Comparison of ENCODE assay signal across 15 cellular contexts in the genomic region with DNA sequence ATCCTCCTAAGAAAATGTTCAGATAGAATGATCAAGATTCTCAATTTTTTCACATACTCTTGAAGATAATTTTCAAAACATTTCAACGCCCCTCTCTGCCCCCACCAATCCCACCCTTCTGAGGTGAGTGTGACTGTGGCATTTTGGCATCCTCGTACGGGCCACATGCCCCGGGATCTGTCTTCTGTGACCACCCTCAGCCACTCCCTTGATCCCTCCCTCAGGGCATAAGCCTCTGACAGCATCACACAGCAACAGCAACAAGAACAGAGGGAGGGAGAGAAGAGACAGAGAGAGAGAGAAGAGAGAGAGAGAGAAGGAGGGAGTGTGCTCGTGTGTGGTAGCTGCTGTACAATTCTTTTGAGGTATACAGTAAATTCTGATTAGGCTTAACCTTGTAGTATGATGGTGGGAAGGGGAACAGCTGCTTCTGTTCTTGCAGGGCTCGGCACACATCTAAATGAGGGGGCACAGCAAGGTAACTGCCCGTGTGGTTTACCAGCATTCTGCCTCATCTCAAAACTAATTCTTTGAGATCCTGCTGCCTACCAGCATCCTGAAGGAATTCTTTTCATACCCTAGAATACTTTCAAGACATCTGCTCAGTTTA. TPM values are rescaled to one million over a fixed set of nuclear protein-coding genes. Genes with fewer than 3 reads are reported as not detected.
A peak's percentile ranks its signal among the peaks of the same experiment; 100 is the strongest.
DNase-seq lines count a peak whose midpoint lies in the region; ATAC-seq, FAIRE-seq and TF ChIP-seq lines count a peak whose summit lies in the region.
"Had no signal": no experiment of that assay in that cellular context is flagged by ENCODE, and none has a peak within 500 bp of the region (broad histone marks: within the 10 kb centered on the region; RNA-seq: fewer than 3 reads in every experiment).

No MANE protein-coding gene starts in this region.

- H4K91ac ChIP-seq in trophoblast cell (ENCODE audit: low read depth, low read length), result no peak overlapping the region

- TF ChIP-seq CTCF in body of pancreas (IDR thresholded peaks at IDR 0.05) (no peak), glutamatergic neuron (IDR thresholded peaks at IDR 0.05; ENCODE audit: partially characterized antibody, unreplicated experiment) (no peak)

- no peaks in the 10 kb centered on the region for H3K36me3 Mint-ChIP-seq in glutamatergic neuron (ENCODE audit: unreplicated experiment)
- H3K36me3 Mint-ChIP-seq: CD14-positive monocyte; CD8-positive, alpha-beta T cell had no signal

- H3K4me3 Mint-ChIP-seq in glutamatergic neuron (ENCODE audit: unreplicated experiment), result peak overlapping the region; percentile 1
- H3K4me3 Mint-ChIP-seq: CD14-positive monocyte; CD8-positive, alpha-beta T cell had no signal

- peak; percentile 67 for FAIRE-seq in GM12892 (lab: Jason Lieb, UNC)
- FAIRE-seq: A549, H1 had no signal

- H3K23ac ChIP-seq in trophoblast cell (ENCODE audit: low read length), result no peak overlapping the region

- H3K27ac ChIP-seq in body of pancreas (peak overlapping the region in 1 of 4 donors; percentile 0), trophoblast cell (ENCODE audit: low read depth, low read length) (no peak overlapping the region)
- H3K27ac ChIP-seq: A549 had no signal

- ATAC-seq in body of pancreas, result peak; percentile 35
- ATAC-seq: A549; CD8-positive, alpha-beta T cell had no signal

- H3K79me1 ChIP-seq in trophoblast cell (ENCODE audit: low read length), result no peaks in the 10 kb centered on the region

- H3K14ac ChIP-seq in trophoblast cell (ENCODE audit: low read length), result no peak overlapping the region

- no peak overlapping the region for H2BK12ac ChIP-seq in trophoblast cell (ENCODE audit: low read length)

- no peak overlapping the region for H3K27ac Mint-ChIP-seq in glutamatergic neuron (ENCODE audit: unreplicated experiment)
- H3K27ac Mint-ChIP-seq: CD14-positive monocyte; CD8-positive, alpha-beta T cell had no signal

- H3K27me3 ChIP-seq in body of pancreas (no peaks in the 10 kb centered on the region), trophoblast cell (ENCODE audit: insufficient read depth, low read length) (no peaks in the 10 kb centered on the region)

- no peaks in the 10 kb centered on the region for H3K79me2 ChIP-seq in trophoblast cell (ENCODE audit: control insufficient read depth, insufficient read depth, low read length, poor library complexity)

- H3K9ac ChIP-seq in trophoblast cell (ENCODE audit: low read length), result no peak overlapping the region

- no peak overlapping the region for H3K4ac ChIP-seq in trophoblast cell (ENCODE audit: low read depth, low read length)

- 43 to 47% methylated on average over 7 of the region's 7 CpGs for WGBS in body of pancreas, 2 donors
- WGBS in trophoblast cell (ENCODE audit: extremely low coverage, insufficient coverage, insufficient read length), result no CpG with 5 or more reads among the region's 7 CpGs

- intact Hi-C loops in body of pancreas (cut with DNase I), result loop anchor here (10.0 kb wide), 1 partner anchor 65 kb away; no protein-coding TSS in a partner anchor

- no peak overlapping the region for H2BK5ac ChIP-seq in trophoblast cell (ENCODE audit: low read depth, low read length, poor library complexity)

- no peak for TF ChIP-seq POLR2A in GM12892 (IDR thresholded peaks at IDR 0.05; ENCODE audit: low read depth, low read length)
- TF ChIP-seq POLR2A in body of pancreas (IDR thresholded peaks at IDR 0.05), result no peak

- H2BK120ac ChIP-seq in trophoblast cell (ENCODE audit: insufficient read depth, low read length, poor library complexity), result no peak overlapping the region

- H3K4me3 ChIP-seq in body of pancreas (no peak overlapping the region), trophoblast cell (ENCODE audit: low read depth, low read length) (no peak overlapping the region)
- H3K4me3 ChIP-seq: A549, HAP-1 had no signal

- H3K9me3 ChIP-seq in body of pancreas, result no peaks in the 10 kb centered on the region
- H3K9me3 ChIP-seq in trophoblast cell (ENCODE audit: insufficient read depth, low read depth, low read length), result peaks cover 2% of the 10 kb centered on the region
- H3K9me3 ChIP-seq: A549 had no signal

- no peak overlapping the region for H4K12ac ChIP-seq in trophoblast cell (ENCODE audit: low read depth, low read length)

- no peak overlapping the region for H2AFZ ChIP-seq in trophoblast cell (ENCODE audit: insufficient read depth, low read length, poor library complexity)

- no peak overlapping the region for H3K4me2 ChIP-seq in trophoblast cell (ENCODE audit: low read length)
- H3K4me2 ChIP-seq: A549 had no signal

- no peak overlapping the region for H2AK5ac ChIP-seq in trophoblast cell (ENCODE audit: low read length)

- DNase-seq in GM12892 (ENCODE audit: insufficient read length) (no peak), body of pancreas (peak in 1 of 4 donors; percentile 47), glutamatergic neuron (no peak), trophoblast cell (peak; percentile 38 to 67), NCI-H2029 (lab: John Stamatoyannopoulos, UW) (no peak), NCI-H748 treated with DMSO at 0.1 percent for 48 hours (lab: John Stamatoyannopoulos, UW) (no peak), SHP77 treated with DMSO at 0.1 percent for 48 hours (lab: John Stamatoyannopoulos, UW) (no peak)
- DNase-seq: CD8-positive, alpha-beta T cell; COR-L47; DND-41; GF-D8 had no signal

- H3K36me3 ChIP-seq in body of pancreas (replicated peaks in 1 of 2; ENCODE audit: insufficient read depth in 1 of 2, low read depth in 2 of 2) (no peaks in the 10 kb centered on the region), trophoblast cell (ENCODE audit: control insufficient read depth in 1 of 2, insufficient read depth in 2 of 2, low read length in 2 of 2) (no peaks in the 10 kb centered on the region)
- H3K36me3 ChIP-seq: HAP-1 had no signal

- no peaks in the 10 kb centered on the region for H3K27me3 Mint-ChIP-seq in glutamatergic neuron (ENCODE audit: unreplicated experiment)

- H3K18ac ChIP-seq in trophoblast cell (ENCODE audit: low read length), result no peak overlapping the region

- H3K4me1 ChIP-seq in body of pancreas, result peaks cover 13% of the 10 kb centered on the region
- H3K4me1 ChIP-seq in trophoblast cell (ENCODE audit: control insufficient read depth in 1 of 2, insufficient read depth in 2 of 2, low read length in 2 of 2), result no peaks in the 10 kb centered on the region
- H3K4me1 ChIP-seq: HAP-1 had no signal

- peaks cover 5% of the 10 kb centered on the region for H3K9me3 Mint-ChIP-seq in glutamatergic neuron (ENCODE audit: unreplicated experiment)
- H3K9me3 Mint-ChIP-seq: CD8-positive, alpha-beta T cell had no signal

- H4K8ac ChIP-seq in trophoblast cell (ENCODE audit: low read depth, low read length), result no peak overlapping the region

- peaks cover 37% of the 10 kb centered on the region for H3K4me1 Mint-ChIP-seq in glutamatergic neuron (ENCODE audit: low read depth, unreplicated experiment)

RNA-seq across cellular contexts. Expression of gene SCUBE2, which starts 21.4 kb away (rescaled TPM):
- polyA plus RNA-seq in GM12892 (2012; ENCODE audit: missing spikeins), result 0.47 TPM
- total RNA-seq in body of pancreas, result 10 to 100 TPM in 1 of 2 donors, 1 to 10 TPM in 1; 6.6 to 40.0 TPM
- 2.5 TPM for total RNA-seq in glutamatergic neuron (ENCODE audit: unreplicated experiment)
- polyA plus RNA-seq in trophoblast cell (2013), result 0.31 and 0.33 TPM in 2 replicates
- total RNA-seq: CD8-positive, alpha-beta T cell had no signal

Comparison
In these comparisons a context has a peak if more than half of its experiments do, and no peak if none do; other contexts are left out.
1. DNase-seq: peak in trophoblast cell (2 of 2); none in GM12892 (single experiment), glutamatergic neuron (single experiment), NCI-H2029 (single experiment), NCI-H748 treated with DMSO at 0.1 percent for 48 hours (single experiment) and SHP77 treated with DMSO at 0.1 percent for 48 hours (single experiment).